1 cellular context compared by ENCODE assay signal in genomic region chr7:20435305-20435704, GRCh38.
TF ChIP-seq lines count a peak whose summit lies in the region.

No MANE protein-coding gene starts in this region.

TF ChIP-seq in HCT116, 20 proteins besides CTCF, POLR2A, EP300 and RAD21 (continued from another document):
- TF ChIP-seq ATF3 (IDR thresholded peaks at IDR 0.05) (no peak), SP1 (IDR thresholded peaks at IDR 0.05; ENCODE audit: low read depth) (no peak), EGR1 (IDR thresholded peaks at IDR 0.05; ENCODE audit: low read depth) (no peak), MAX (IDR thresholded peaks at IDR 0.05) (no peak)
